Comparison of ENCODE assay signal across 8 cellular contexts in genomic region chr5:116492016-116492623, GRCh38.
DNase-seq lines count a peak whose midpoint lies in the region; ATAC-seq lines count a peak whose summit lies in the region.

No MANE protein-coding gene starts in this region.

- H3K4me3 ChIP-seq in SK-N-MC (no peak overlapping the region), aorta (ENCODE audit: low read length in 2 of 2) (no peak overlapping the region)

- no peaks in the 10 kb centered on the region for H3K9me3 ChIP-seq in SK-N-MC (ENCODE audit: low read depth, low read length)
- H3K9me3 ChIP-seq in aorta (ENCODE audit: control insufficient read depth, low read length) = no peaks in the 10 kb centered on the region

- no peaks in the 10 kb centered on the region for H3K4me1 ChIP-seq in aorta (ENCODE audit: control insufficient read depth in 1 of 2, insufficient read depth in 2 of 2, low read length in 2 of 2)

- H3K27ac ChIP-seq in SK-N-MC = no peak overlapping the region; the same call in 1 of the 2 replicates
- H3K27ac ChIP-seq in aorta (ENCODE audit: low read depth in 1 of 2, low read length in 2 of 2) = no peak overlapping the region

- WGBS in aorta, 2 donors = 84 to 92% methylated on average over 3 of the region's 3 CpGs

- peak; percentile 80 for DNase-seq in SK-N-MC (ENCODE audit: low read depth, low spot score)
- DNase-seq in globus pallidus (ENCODE audit: low spot score) = peak; percentile 73
- no peak for DNase-seq in aorta
- no peak for DNase-seq in NCI-H2196 (lab: John Stamatoyannopoulos, UW; ENCODE audit: unreplicated experiment)
- DNase-seq in iPS-NIHi11 (ENCODE audit: low spot score) = no peak

- intact Hi-C loops in aorta (cut with DNase I) = no loop called here

- peak; percentile 75 for ATAC-seq in GM18867 (IDR thresholded peaks at IDR 0.05; ENCODE audit: unreplicated experiment)
- ATAC-seq in HG03139 (IDR thresholded peaks at IDR 0.05; ENCODE audit: unreplicated experiment) = peak; percentile 75
- ATAC-seq in aorta (ENCODE audit: low FRiP score) = peak; percentile 20
- no peak for ATAC-seq in GM21526 (IDR thresholded peaks at IDR 0.05; ENCODE audit: low FRiP score, unreplicated experiment)

- H3K36me3 ChIP-seq in SK-N-MC (ENCODE audit: insufficient read depth, low read length) (peaks cover 26% of the 10 kb centered on the region), aorta (ENCODE audit: control insufficient read depth in 1 of 2, insufficient read depth in 2 of 2, low read length in 1 of 2) (no peaks in the 10 kb centered on the region)

- H3K27me3 ChIP-seq in aorta (ENCODE audit: control insufficient read depth in 1 of 2, insufficient read depth in 2 of 2, low read length in 1 of 2) = peaks cover 0 to 1% of the 10 kb centered on the region in 2 donors

- H3K9ac ChIP-seq in SK-N-MC (ENCODE audit: insufficient read length) = no peak overlapping the region

Comparison
In these comparisons a context has a peak if more than half of its experiments do, and no peak if none do; other contexts are left out.
1. DNase-seq: peak in SK-N-MC (single experiment) and globus pallidus (single experiment); none in aorta (0 of 2), NCI-H2196 (single experiment) and iPS-NIHi11 (single experiment).